In the genomic region with DNA sequence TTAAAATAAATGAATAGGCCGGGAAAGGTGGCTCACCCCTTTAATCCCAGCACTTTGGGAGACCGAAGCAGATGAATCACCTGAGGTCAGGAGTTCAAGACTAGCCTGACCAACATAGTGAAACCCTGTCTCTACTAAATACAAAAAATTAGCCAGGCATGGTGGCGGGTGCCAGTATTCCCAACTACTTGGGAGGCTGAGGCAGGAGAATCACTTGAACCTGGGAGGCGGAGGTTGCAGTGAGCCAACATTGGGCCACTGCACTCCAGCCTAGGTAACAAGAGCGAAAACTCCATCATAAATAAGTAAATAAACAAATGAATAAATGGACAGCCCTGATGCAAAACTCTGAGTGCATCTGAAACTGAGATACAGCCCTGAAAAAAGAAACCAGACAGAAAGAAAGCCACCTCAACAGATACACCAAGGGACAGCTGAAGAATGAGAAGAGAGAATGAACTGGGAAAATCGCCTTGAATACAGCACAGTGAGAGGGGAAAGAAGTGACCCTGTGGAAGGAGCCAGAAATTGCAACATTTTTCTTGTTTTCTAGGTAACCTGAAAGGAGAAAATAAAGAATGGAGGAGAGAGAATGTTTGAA, we compare ENCODE assay signal across 10 cellular contexts.
DNase-seq lines count a peak whose midpoint lies in the region; ATAC-seq and TF ChIP-seq lines count a peak whose summit lies in the region.
"Had no signal": no experiment of that assay in that cellular context is flagged by ENCODE, and none has a peak within 500 bp of the region (broad histone marks: within the 10 kb centered on the region; RNA-seq: fewer than 3 reads in every experiment).

No MANE protein-coding gene starts in this region.

- TF ChIP-seq CTCF in foreskin keratinocyte (conservative IDR thresholded peaks at IDR 0.05), result no peak
- TF ChIP-seq CTCF in RWPE1 (conservative IDR thresholded peaks at IDR 0.05; ENCODE audit: low read depth), result no peak

- H3K4me3 Mint-ChIP-seq in CD4-positive, alpha-beta memory T cell, result peak overlapping the region in 3 of 8 donors; percentile 21 to 53 (median 29)
- H3K4me3 Mint-ChIP-seq: nephron progenitor cell had no signal

- CTCF ChIA-PET in CD4-positive, alpha-beta memory T cell (lab: Charles Lee; ENCODE audit: partially characterized antibody), result interaction anchor here (2.6 kb wide), 1 partner anchor 75 kb away, joined by 8 read pairs; no protein-coding TSS in a partner anchor
- CTCF ChIA-PET in RWPE1 (lab: Yijun Ruan, JAX), result no interaction called here

- peaks cover 39% of the 10 kb centered on the region for H3K4me1 ChIP-seq in CD4-positive, alpha-beta memory T cell (ENCODE audit: insufficient read depth, low read length)
- H3K4me1 ChIP-seq in foreskin keratinocyte, result no peaks in the 10 kb centered on the region

- no peaks in the 10 kb centered on the region for H3K9me3 ChIP-seq in CD4-positive, alpha-beta memory T cell (ENCODE audit: control insufficient read depth in 1 of 2, low read length in 2 of 2)

- peak; percentile 77 for ATAC-seq in GM18909 (IDR thresholded peaks at IDR 0.05; ENCODE audit: poor library complexity, unreplicated experiment)
- ATAC-seq in HG02623 (IDR thresholded peaks at IDR 0.05; ENCODE audit: unreplicated experiment), result peak; percentile 71
- peak; percentile 68 for ATAC-seq in HG03520 (IDR thresholded peaks at IDR 0.05; ENCODE audit: unreplicated experiment)
- ATAC-seq in foreskin keratinocyte, result no peak
- ATAC-seq in left colon, result no peak

- peaks cover 0 to 2% (median 0%) of the 10 kb centered on the region in 8 donors for H3K9me3 Mint-ChIP-seq in CD4-positive, alpha-beta memory T cell
- H3K9me3 Mint-ChIP-seq: nephron progenitor cell had no signal

- peaks cover 12 to 15% of the 10 kb centered on the region in 2 donors for H3K36me3 Mint-ChIP-seq in CD4-positive, alpha-beta memory T cell

- H3K27ac ChIP-seq in CD4-positive, alpha-beta memory T cell (ENCODE audit: low read depth, low read length), result no peak overlapping the region
- H3K27ac ChIP-seq in foreskin keratinocyte (no peak overlapping the region), RWPE1 (no peak overlapping the region)
- H3K27ac ChIP-seq: hepatocyte had no signal

- H3K4me1 Mint-ChIP-seq in CD4-positive, alpha-beta memory T cell, result peaks cover 24 to 69% (median 50%) of the 10 kb centered on the region in 4 donors
- H3K4me1 Mint-ChIP-seq: nephron progenitor cell had no signal

- intact Hi-C loops in CD4-positive, alpha-beta memory T cell (cut with micrococcal nuclease), result no loop called here
- intact Hi-C loops in cardiac septum (cut with DNase I), result no loop called here
- intact Hi-C loops in left colon (cut with DNase I, micrococcal nuclease), result no loop called here

- no peak for DNase-seq in CD4-positive, alpha-beta memory T cell
- DNase-seq in foreskin keratinocyte (no peak), cardiac septum (ENCODE audit: low spot score) (no peak), RWPE1 (ENCODE audit: low spot score) (no peak), left colon (no peak)
- DNase-seq: nephron progenitor cell had no signal

- H3K27ac Mint-ChIP-seq in CD4-positive, alpha-beta memory T cell, result peak overlapping the region in 6 of 7 donors; percentile 31 to 88 (median 70)
- H3K27ac Mint-ChIP-seq: nephron progenitor cell had no signal

- H3K4me3 ChIP-seq in CD4-positive, alpha-beta memory T cell (ENCODE audit: low read length in 2 of 2), result no peak overlapping the region
- H3K4me3 ChIP-seq: hepatocyte had no signal

- H3K36me3 ChIP-seq in CD4-positive, alpha-beta memory T cell (ENCODE audit: insufficient read depth, low read length), result no peaks in the 10 kb centered on the region

- H3K27me3 ChIP-seq in CD4-positive, alpha-beta memory T cell (ENCODE audit: insufficient read depth, low read length), result no peaks in the 10 kb centered on the region
- H3K27me3 ChIP-seq in foreskin keratinocyte, result no peaks in the 10 kb centered on the region
- H3K27me3 ChIP-seq: hepatocyte had no signal

- H3K27me3 Mint-ChIP-seq in CD4-positive, alpha-beta memory T cell, result no peaks in the 10 kb centered on the region

- POLR2A ChIA-PET in CD4-positive, alpha-beta memory T cell (lab: Charles Lee; ENCODE audit: partially characterized antibody), result interaction anchor here (1.1 kb wide), 1 partner anchor 10 kb away, joined by 3 read pairs; no protein-coding TSS in a partner anchor
- POLR2A ChIA-PET in RWPE1 (lab: Yijun Ruan, JAX; ENCODE audit: low non-redundant PET), result no interaction called here

Comparison
In these comparisons a context has a peak if more than half of its experiments do, and no peak if none do; other contexts are left out.
1. ATAC-seq: peak in GM18909 (single experiment), HG02623 (single experiment) and HG03520 (single experiment); none in foreskin keratinocyte (single experiment) and left colon (single experiment).